In genomic region chr19:17192751-17193150, GRCh38 we compare ENCODE assay signal across 28 cellular contexts.
"Had no signal": no experiment of that assay in that cellular context is flagged by ENCODE, and none has a peak within 500 bp of the region (broad histone marks: within the 10 kb centered on the region; RNA-seq: fewer than 3 reads in every experiment).

No MANE protein-coding gene starts in this region.

- H3K27me3 ChIP-seq: adrenal gland, body of pancreas, cardiac muscle cell, colonic mucosa, esophagus squamous epithelium, gastroesophageal sphincter had no signal

- ATAC-seq: activated CD4-positive, alpha-beta T cell treated with anti-CD3 and anti-CD28 coated beads for 36 hours; activated CD8-positive, alpha-beta memory T cell treated with anti-CD3 and anti-CD28 coated beads, Interleukin-2, amount 10 ng/mL, durations not matched to agents 7 days and 5 days; activated CD8-positive, alpha-beta T cell treated with anti-CD3 and anti-CD28 coated beads, Interleukin-2, amount 10 ng/mL, durations not matched to agents 7 days and 5 days; activated naive CD8-positive, alpha-beta T cell treated with anti-CD3 and anti-CD28 coated beads, Interleukin-2, amount 50 U/mL, for 24 hours; body of pancreas; gastroesophageal sphincter had no signal

- H3K27ac ChIP-seq: adrenal gland, body of pancreas, cardiac muscle cell, colonic mucosa, epithelial cell of prostate, esophagus squamous epithelium, gastroesophageal sphincter had no signal

- H3K4me1 ChIP-seq: adrenal gland, body of pancreas, colonic mucosa, esophagus squamous epithelium, gastroesophageal sphincter had no signal

- DNase-seq: activated CD4-positive, alpha-beta memory T cell treated with anti-CD3 and anti-CD28 coated beads for 36 hours; activated CD4-positive, alpha-beta T cell treated with anti-CD3 and anti-CD28 coated beads for 36 hours; activated CD4-positive, alpha-beta T cell treated with anti-CD3 and anti-CD28 coated beads, Interleukin-2, amount 10 ng/mL, durations not matched to agents 24 days and 14 days; activated CD4-positive, CD25-positive, alpha-beta regulatory T cell; activated CD4-positive, CD25-positive, alpha-beta regulatory T cell treated with anti-CD3 and anti-CD28 coated beads, Interleukin-2, amount 50 U/mL, for 72 hours; activated CD8-positive, alpha-beta memory T cell treated with anti-CD3 and anti-CD28 coated beads, Interleukin-2, amount 10 ng/mL, durations not matched to agents 7 days and 5 days; activated CD8-positive, alpha-beta memory T cell treated with anti-CD3 and anti-CD28 coated beads, Interleukin-2, amount 50 U/mL, for 4 hours; activated CD8-positive, alpha-beta T cell treated with anti-CD3 and anti-CD28 coated beads, Interleukin-2, amount 10 ng/mL, durations not matched to agents 7 days and 5 days; activated effector memory CD4-positive, alpha-beta T cell treated with anti-CD3 and anti-CD28 coated beads, Interleukin-2, amount 50 U/mL, for 16 hours; activated naive CD4-positive, alpha-beta T cell treated with anti-CD3 and anti-CD28 coated beads for 36 hours; activated naive CD8-positive, alpha-beta T cell treated with anti-CD3 and anti-CD28 coated beads for 36 hours; activated naive CD8-positive, alpha-beta T cell treated with anti-CD3 and anti-CD28 coated beads, Interleukin-2, amount 50 U/mL, for 24 hours; activated T-cell treated with anti-CD3 and anti-CD28 coated beads, Interleukin-2, amount 50 U/mL, for 1 hour; activated T-cell treated with anti-CD3 and anti-CD28 coated beads, Interleukin-2, amount 50 U/mL, for 48 hours; adrenal gland; amygdala; aorta; body of pancreas; central memory CD4-positive, alpha-beta T cell; cerebellar nuclear complex; colonic mucosa; effector CD8-positive, alpha-beta T cell; esophagus squamous epithelium; foreskin melanocyte; T-helper 2 cell had no signal

- H3K4me3 ChIP-seq: adrenal gland, body of pancreas, cardiac muscle cell, colonic mucosa, esophagus squamous epithelium, gastroesophageal sphincter had no signal

- H3K9me3 ChIP-seq: adrenal gland, body of pancreas, colonic mucosa, esophagus squamous epithelium, gastroesophageal sphincter had no signal
